In the genomic region with DNA sequence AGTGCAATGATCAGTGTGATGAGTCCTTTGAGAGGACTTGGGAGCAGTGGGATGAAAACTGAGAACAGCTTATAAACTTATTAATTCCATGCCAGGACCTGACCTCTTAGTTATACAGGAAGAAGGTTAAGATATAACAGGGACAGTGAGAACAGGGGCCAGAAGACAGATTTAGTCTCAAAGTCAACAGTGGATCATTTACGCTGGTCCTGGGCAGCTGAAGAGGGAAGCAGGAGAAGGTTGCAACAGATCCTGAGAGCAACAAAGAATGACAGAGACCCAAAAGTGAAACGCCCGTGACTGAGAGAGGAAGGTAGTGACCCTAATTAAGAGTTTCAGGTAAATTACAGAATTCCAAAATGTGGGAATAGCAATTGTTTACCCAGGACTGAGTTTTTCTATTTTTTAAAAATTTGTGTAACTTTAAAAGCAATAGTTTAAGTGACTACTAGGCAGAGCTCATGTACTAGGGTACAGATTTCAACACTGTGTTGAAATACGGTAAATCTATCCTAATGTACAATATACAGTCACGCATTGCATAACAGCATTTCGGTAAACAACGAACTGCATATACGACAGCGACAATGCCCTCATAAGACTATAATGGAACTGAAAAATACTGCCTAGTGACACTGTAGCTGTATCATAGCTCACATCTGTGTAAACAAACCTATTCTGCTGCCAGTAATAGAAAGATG, we compare ENCODE assay signal across 1 cellular context.
A peak's percentile ranks its signal among the peaks of the same experiment; 100 is the strongest.
TF ChIP-seq lines count a peak whose summit lies in the region.

No MANE protein-coding gene starts in this region.

TF ChIP-seq in K562, 482 proteins besides CTCF, POLR2A, EP300 and RAD21:
- no peak for TF ChIP-seq CEBPG (CRISPR knock-in tag; IDR thresholded peaks at IDR 0.05)
- TF ChIP-seq CEBPG (tag; conservative IDR thresholded peaks at IDR 0.05 in 1 of 2, IDR thresholded peaks at IDR 0.05 in 1 of 2) = peak; percentile 39 to 55; a peak in 3 of 4 replicates
- TF ChIP-seq, protein P1, sequence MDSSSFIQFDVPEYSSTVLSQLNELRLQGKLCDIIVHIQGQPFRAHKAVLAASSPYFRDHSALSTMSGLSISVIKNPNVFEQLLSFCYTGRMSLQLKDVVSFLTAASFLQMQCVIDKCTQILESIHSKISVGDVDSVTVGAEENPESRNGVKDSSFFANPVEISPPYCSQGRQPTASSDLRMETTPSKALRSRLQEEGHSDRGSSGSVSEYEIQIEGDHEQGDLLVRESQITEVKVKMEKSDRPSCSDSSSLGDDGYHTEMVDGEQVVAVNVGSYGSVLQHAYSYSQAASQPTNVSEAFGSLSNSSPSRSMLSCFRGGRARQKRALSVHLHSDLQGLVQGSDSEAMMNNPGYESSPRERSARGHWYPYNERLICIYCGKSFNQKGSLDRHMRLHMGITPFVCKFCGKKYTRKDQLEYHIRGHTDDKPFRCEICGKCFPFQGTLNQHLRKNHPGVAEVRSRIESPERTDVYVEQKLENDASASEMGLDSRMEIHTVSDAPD (CRISPR knock-in tag; IDR thresholded peaks at IDR 0.05) = no peak
- peak; percentile 30; the same call in 1 of the 2 replicates for TF ChIP-seq CEBPB (tag; IDR thresholded peaks at IDR 0.05)
TF ChIP-seq in K562: peak in this region for 2.
